Comparison of ENCODE assay signal across 23 cellular contexts in genomic region chr5:67142816-67143215, GRCh38. TPM values are rescaled to one million over a fixed set of nuclear protein-coding genes. Genes with fewer than 3 reads are reported as not detected.
"Had no signal": no experiment of that assay in that cellular context is flagged by ENCODE, and none has a peak within 500 bp of the region (broad histone marks: within the 10 kb centered on the region; RNA-seq: fewer than 3 reads in every experiment).

No MANE protein-coding gene starts in this region.

- H3K27ac ChIP-seq: cardiac muscle cell, esophagus muscularis mucosa, prostate gland, skin epidermis, suprapubic skin, transverse colon, vagina had no signal

- H3K27ac Mint-ChIP-seq: activated B cell treated with CpG ODN at 0.5 μM for 24 hours; activated CD4-positive, alpha-beta memory T cell treated with anti-CD3 and anti-CD28 coated beads, Interleukin-2, amount 10 ng/mL, durations not matched to agents 7 days and 5 days; activated CD8-positive, alpha-beta memory T cell treated with anti-CD3 and anti-CD28 coated beads, Interleukin-2, amount 10 ng/mL, durations not matched to agents 7 days and 5 days; activated naive CD8-positive, alpha-beta T cell treated with anti-CD3 and anti-CD28 coated beads for 36 hours; mesothelial cell of epicardium; stimulated activated naive CD8-positive, alpha-beta T cell treated with anti-CD3 and anti-CD28 coated beads, Interleukin-15, Interleukin-2, amounts not matched to agents 100 ng/mL and 50 ng/mL, for 24 hours had no signal

- H3K4me1 ChIP-seq: esophagus muscularis mucosa, prostate gland, suprapubic skin, vagina had no signal

- H3K4me1 Mint-ChIP-seq: activated B cell treated with CpG ODN at 0.5 μM for 24 hours; activated CD4-positive, alpha-beta memory T cell treated with anti-CD3 and anti-CD28 coated beads, Interleukin-2, amount 10 ng/mL, durations not matched to agents 7 days and 5 days; activated naive CD8-positive, alpha-beta T cell treated with anti-CD3 and anti-CD28 coated beads for 36 hours had no signal

- DNase-seq: activated B cell treated with CpG ODN at 0.5 μM for 24 hours; activated CD4-positive, alpha-beta memory T cell treated with anti-CD3 and anti-CD28 coated beads, Interleukin-2, amount 10 ng/mL, durations not matched to agents 7 days and 5 days; activated CD4-positive, alpha-beta T cell treated with anti-CD3 and anti-CD28 coated beads for 4 hours; activated CD8-positive, alpha-beta memory T cell treated with anti-CD3 and anti-CD28 coated beads, Interleukin-2, amount 10 ng/mL, durations not matched to agents 7 days and 5 days; activated naive CD4-positive, alpha-beta T cell; activated naive CD8-positive, alpha-beta T cell treated with anti-CD3 and anti-CD28 coated beads for 36 hours; amygdala; dermis blood vessel endothelial cell; effector memory CD4-positive, alpha-beta T cell; hippocampal formation; stimulated activated CD4-positive, alpha-beta T cell treated with anti-CD3 and anti-CD28 coated beads, Interleukin-15, amount 100 ng/mL, for 24 hours; stimulated activated CD4-positive, alpha-beta T cell treated with anti-CD3 and anti-CD28 coated beads, Interleukin-2, amount 100 ng/mL, for 48 hours; T-helper 9 cell; transverse colon had no signal

- H3K4me3 Mint-ChIP-seq: activated B cell treated with CpG ODN at 0.5 μM for 24 hours; activated CD4-positive, alpha-beta memory T cell treated with anti-CD3 and anti-CD28 coated beads, Interleukin-2, amount 10 ng/mL, durations not matched to agents 7 days and 5 days; activated CD8-positive, alpha-beta memory T cell treated with anti-CD3 and anti-CD28 coated beads, Interleukin-2, amount 10 ng/mL, durations not matched to agents 7 days and 5 days; activated naive CD8-positive, alpha-beta T cell treated with anti-CD3 and anti-CD28 coated beads for 36 hours; mesothelial cell of epicardium; stimulated activated naive CD8-positive, alpha-beta T cell treated with anti-CD3 and anti-CD28 coated beads, Interleukin-15, Interleukin-2, amounts not matched to agents 100 ng/mL and 50 ng/mL, for 24 hours had no signal

- H3K27me3 ChIP-seq: cardiac muscle cell, esophagus muscularis mucosa, suprapubic skin, transverse colon, vagina had no signal

- ATAC-seq: activated CD8-positive, alpha-beta memory T cell treated with anti-CD3 and anti-CD28 coated beads, Interleukin-2, amount 10 ng/mL, durations not matched to agents 7 days and 5 days had no signal

- H3K9me3 Mint-ChIP-seq: activated B cell treated with CpG ODN at 0.5 μM for 24 hours; activated CD4-positive, alpha-beta memory T cell treated with anti-CD3 and anti-CD28 coated beads, Interleukin-2, amount 10 ng/mL, durations not matched to agents 7 days and 5 days; activated naive CD8-positive, alpha-beta T cell treated with anti-CD3 and anti-CD28 coated beads for 36 hours; mesothelial cell of epicardium; stimulated activated naive CD8-positive, alpha-beta T cell treated with anti-CD3 and anti-CD28 coated beads, Interleukin-15, Interleukin-2, amounts not matched to agents 100 ng/mL and 50 ng/mL, for 24 hours had no signal

- H3K9me3 ChIP-seq: esophagus muscularis mucosa, prostate gland, suprapubic skin, transverse colon, vagina had no signal

- H3K4me3 ChIP-seq: cardiac muscle cell, esophagus muscularis mucosa, prostate gland, skin epidermis, suprapubic skin, transverse colon, vagina had no signal

- H3K27me3 Mint-ChIP-seq: activated B cell treated with CpG ODN at 0.5 μM for 24 hours; activated CD4-positive, alpha-beta memory T cell treated with anti-CD3 and anti-CD28 coated beads, Interleukin-2, amount 10 ng/mL, durations not matched to agents 7 days and 5 days; activated CD8-positive, alpha-beta memory T cell treated with anti-CD3 and anti-CD28 coated beads, Interleukin-2, amount 10 ng/mL, durations not matched to agents 7 days and 5 days; activated naive CD8-positive, alpha-beta T cell treated with anti-CD3 and anti-CD28 coated beads for 36 hours; stimulated activated naive CD8-positive, alpha-beta T cell treated with anti-CD3 and anti-CD28 coated beads, Interleukin-15, Interleukin-2, amounts not matched to agents 100 ng/mL and 50 ng/mL, for 24 hours had no signal

RNA-seq across cellular contexts. Expression of gene CD180, which starts 53.8 kb away (rescaled TPM):
- total RNA-seq: cardiac muscle cell, dermis blood vessel endothelial cell, endothelial cell of umbilical vein, mesothelial cell of epicardium had no signal
